ENCODE assay signal across 1 cellular context in genomic region chr1:158691907-158692306, GRCh38.
A peak's percentile ranks its signal among the peaks of the same experiment; 100 is the strongest.
TF ChIP-seq lines count a peak whose summit lies in the region.

No MANE protein-coding gene starts in this region.

TF ChIP-seq in K562, 482 proteins besides CTCF, POLR2A, EP300 and RAD21 (continued from another document and continues in another):
- TF ChIP-seq MEIS2 (IDR thresholded peaks at IDR 0.05; ENCODE audit: partially characterized antibody) (no peak), NBN (IDR thresholded peaks at IDR 0.05; ENCODE audit: low read depth) (no peak), PYGO2 (tag; IDR thresholded peaks at IDR 0.05) (no peak), GABPA (tag; conservative IDR thresholded peaks at IDR 0.05; ENCODE audit: low read depth) (no peak), SMARCC2 (IDR thresholded peaks at IDR 0.05; ENCODE audit: low read depth) (peak; percentile 42; the same call in 1 of the 2 replicates), XRCC5 (IDR thresholded peaks at IDR 0.05; ENCODE audit: low read depth, low read length) (no peak), KLF16 (IDR thresholded peaks at IDR 0.05) (peak; percentile 21; the same call in 1 of the 2 replicates), CAMTA2 (CRISPR knock-in tag; conservative IDR thresholded peaks at IDR 0.05) (no peak), MBD2 (IDR thresholded peaks at IDR 0.05; ENCODE audit: borderline replicate concordance, low read depth) (no peak), TCF7L2 (IDR thresholded peaks at IDR 0.05; ENCODE audit: low read depth, low read length) (no peak), TFAM (CRISPR knock-in tag; conservative IDR thresholded peaks at IDR 0.05) (no peak), ZNF431 (CRISPR knock-in tag; IDR thresholded peaks at IDR 0.05) (no peak), ZFP30 (CRISPR knock-in tag; IDR thresholded peaks at IDR 0.05; ENCODE audit: borderline replicate concordance) (no peak), PREB (CRISPR knock-in tag; IDR thresholded peaks at IDR 0.05) (no peak), XRCC3 (IDR thresholded peaks at IDR 0.05) (no peak), RUNX1 (IDR thresholded peaks at IDR 0.05; ENCODE audit: low read depth) (no peak), JUND (IDR thresholded peaks at IDR 0.05; ENCODE audit: borderline replicate concordance, low read depth, low read length) (0 out of 2 replicates have a peak, but pooled peaks have one; percentile 35), JUND (tag; IDR thresholded peaks at IDR 0.05; ENCODE audit: borderline replicate concordance, low read depth, low read length) (no peak), FOS (IDR thresholded peaks at IDR 0.05; ENCODE audit: extremely low read depth, insufficient read length) (no peak), BCL6 (CRISPR knock-in tag; IDR thresholded peaks at IDR 0.05) (no peak), SIRT6 (IDR thresholded peaks at IDR 0.05; ENCODE audit: low read depth, low read length) (no peak), SMARCB1 (IDR thresholded peaks at IDR 0.05; ENCODE audit: insufficient read length, low read depth) (peak; percentile 34), BRD4 (IDR thresholded peaks at IDR 0.05) (no peak), TGIF2 (CRISPR knock-in tag; IDR thresholded peaks at IDR 0.05) (no peak), DMBX1 (CRISPR knock-in tag; IDR thresholded peaks at IDR 0.05; ENCODE audit: borderline replicate concordance) (no peak), ZNF197 (CRISPR knock-in tag; IDR thresholded peaks at IDR 0.05; ENCODE audit: low read depth) (no peak), ZBTB5 (IDR thresholded peaks at IDR 0.05) (no peak), RHOXF2B (CRISPR knock-in tag; conservative IDR thresholded peaks at IDR 0.05) (no peak), SRSF9 (IDR thresholded peaks at IDR 0.05; ENCODE audit: borderline replicate concordance, low read depth, low read length) (no peak), POLR3A (IDR thresholded peaks at IDR 0.05; ENCODE audit: borderline replicate concordance, extremely low read depth, insufficient read depth, insufficient read length) (no peak), NCOR1 (IDR thresholded peaks at IDR 0.05) (peak; percentile 64), TCF3 (CRISPR knock-in tag; IDR thresholded peaks at IDR 0.05) (peak; percentile 73), NELFE (IDR thresholded peaks at IDR 0.05; ENCODE audit: insufficient read depth, insufficient read length) (no peak), ATF1 (CRISPR knock-in tag; IDR thresholded peaks at IDR 0.05) (no peak), ATF1 (tag; IDR thresholded peaks at IDR 0.05) (no peak), MECOM (CRISPR knock-in tag; IDR thresholded peaks at IDR 0.05) (no peak), ARID1B (IDR thresholded peaks at IDR 0.05) (peak; percentile 89), ESRRA (IDR thresholded peaks at IDR 0.05; ENCODE audit: borderline replicate concordance, low read depth) (no peak), SOX6 (IDR thresholded peaks at IDR 0.05) (no peak)
- TF ChIP-seq, protein P1, sequence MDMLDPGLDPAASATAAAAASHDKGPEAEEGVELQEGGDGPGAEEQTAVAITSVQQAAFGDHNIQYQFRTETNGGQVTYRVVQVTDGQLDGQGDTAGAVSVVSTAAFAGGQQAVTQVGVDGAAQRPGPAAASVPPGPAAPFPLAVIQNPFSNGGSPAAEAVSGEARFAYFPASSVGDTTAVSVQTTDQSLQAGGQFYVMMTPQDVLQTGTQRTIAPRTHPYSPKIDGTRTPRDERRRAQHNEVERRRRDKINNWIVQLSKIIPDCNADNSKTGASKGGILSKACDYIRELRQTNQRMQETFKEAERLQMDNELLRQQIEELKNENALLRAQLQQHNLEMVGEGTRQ (CRISPR knock-in tag; IDR thresholded peaks at IDR 0.05): no peak
- TF ChIP-seq, protein P2, sequence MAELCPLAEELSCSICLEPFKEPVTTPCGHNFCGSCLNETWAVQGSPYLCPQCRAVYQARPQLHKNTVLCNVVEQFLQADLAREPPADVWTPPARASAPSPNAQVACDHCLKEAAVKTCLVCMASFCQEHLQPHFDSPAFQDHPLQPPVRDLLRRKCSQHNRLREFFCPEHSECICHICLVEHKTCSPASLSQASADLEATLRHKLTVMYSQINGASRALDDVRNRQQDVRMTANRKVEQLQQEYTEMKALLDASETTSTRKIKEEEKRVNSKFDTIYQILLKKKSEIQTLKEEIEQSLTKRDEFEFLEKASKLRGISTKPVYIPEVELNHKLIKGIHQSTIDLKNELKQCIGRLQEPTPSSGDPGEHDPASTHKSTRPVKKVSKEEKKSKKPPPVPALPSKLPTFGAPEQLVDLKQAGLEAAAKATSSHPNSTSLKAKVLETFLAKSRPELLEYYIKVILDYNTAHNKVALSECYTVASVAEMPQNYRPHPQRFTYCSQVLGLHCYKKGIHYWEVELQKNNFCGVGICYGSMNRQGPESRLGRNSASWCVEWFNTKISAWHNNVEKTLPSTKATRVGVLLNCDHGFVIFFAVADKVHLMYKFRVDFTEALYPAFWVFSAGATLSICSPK (IDR thresholded peaks at IDR 0.05; ENCODE audit: borderline replicate concordance): no peak
- TF ChIP-seq, protein P3, sequence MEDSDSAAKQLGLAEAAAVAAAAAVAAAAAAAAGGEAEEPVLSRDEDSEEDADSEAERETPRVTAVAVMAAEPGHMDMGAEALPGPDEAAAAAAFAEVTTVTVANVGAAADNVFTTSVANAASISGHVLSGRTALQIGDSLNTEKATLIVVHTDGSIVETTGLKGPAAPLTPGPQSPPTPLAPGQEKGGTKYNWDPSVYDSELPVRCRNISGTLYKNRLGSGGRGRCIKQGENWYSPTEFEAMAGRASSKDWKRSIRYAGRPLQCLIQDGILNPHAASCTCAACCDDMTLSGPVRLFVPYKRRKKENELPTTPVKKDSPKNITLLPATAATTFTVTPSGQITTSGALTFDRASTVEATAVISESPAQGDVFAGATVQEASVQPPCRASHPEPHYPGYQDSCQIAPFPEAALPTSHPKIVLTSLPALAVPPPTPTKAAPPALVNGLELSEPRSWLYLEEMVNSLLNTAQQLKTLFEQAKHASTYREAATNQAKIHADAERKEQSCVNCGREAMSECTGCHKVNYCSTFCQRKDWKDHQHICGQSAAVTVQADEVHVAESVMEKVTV (CRISPR knock-in tag; IDR thresholded peaks at IDR 0.05): no peak
- TF ChIP-seq, protein P4, sequence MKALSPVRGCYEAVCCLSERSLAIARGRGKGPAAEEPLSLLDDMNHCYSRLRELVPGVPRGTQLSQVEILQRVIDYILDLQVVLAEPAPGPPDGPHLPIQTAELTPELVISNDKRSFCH (CRISPR knock-in tag; IDR thresholded peaks at IDR 0.05): no peak
- TF ChIP-seq, protein P4 (tag; IDR thresholded peaks at IDR 0.05): no peak
- TF ChIP-seq, protein P5, sequence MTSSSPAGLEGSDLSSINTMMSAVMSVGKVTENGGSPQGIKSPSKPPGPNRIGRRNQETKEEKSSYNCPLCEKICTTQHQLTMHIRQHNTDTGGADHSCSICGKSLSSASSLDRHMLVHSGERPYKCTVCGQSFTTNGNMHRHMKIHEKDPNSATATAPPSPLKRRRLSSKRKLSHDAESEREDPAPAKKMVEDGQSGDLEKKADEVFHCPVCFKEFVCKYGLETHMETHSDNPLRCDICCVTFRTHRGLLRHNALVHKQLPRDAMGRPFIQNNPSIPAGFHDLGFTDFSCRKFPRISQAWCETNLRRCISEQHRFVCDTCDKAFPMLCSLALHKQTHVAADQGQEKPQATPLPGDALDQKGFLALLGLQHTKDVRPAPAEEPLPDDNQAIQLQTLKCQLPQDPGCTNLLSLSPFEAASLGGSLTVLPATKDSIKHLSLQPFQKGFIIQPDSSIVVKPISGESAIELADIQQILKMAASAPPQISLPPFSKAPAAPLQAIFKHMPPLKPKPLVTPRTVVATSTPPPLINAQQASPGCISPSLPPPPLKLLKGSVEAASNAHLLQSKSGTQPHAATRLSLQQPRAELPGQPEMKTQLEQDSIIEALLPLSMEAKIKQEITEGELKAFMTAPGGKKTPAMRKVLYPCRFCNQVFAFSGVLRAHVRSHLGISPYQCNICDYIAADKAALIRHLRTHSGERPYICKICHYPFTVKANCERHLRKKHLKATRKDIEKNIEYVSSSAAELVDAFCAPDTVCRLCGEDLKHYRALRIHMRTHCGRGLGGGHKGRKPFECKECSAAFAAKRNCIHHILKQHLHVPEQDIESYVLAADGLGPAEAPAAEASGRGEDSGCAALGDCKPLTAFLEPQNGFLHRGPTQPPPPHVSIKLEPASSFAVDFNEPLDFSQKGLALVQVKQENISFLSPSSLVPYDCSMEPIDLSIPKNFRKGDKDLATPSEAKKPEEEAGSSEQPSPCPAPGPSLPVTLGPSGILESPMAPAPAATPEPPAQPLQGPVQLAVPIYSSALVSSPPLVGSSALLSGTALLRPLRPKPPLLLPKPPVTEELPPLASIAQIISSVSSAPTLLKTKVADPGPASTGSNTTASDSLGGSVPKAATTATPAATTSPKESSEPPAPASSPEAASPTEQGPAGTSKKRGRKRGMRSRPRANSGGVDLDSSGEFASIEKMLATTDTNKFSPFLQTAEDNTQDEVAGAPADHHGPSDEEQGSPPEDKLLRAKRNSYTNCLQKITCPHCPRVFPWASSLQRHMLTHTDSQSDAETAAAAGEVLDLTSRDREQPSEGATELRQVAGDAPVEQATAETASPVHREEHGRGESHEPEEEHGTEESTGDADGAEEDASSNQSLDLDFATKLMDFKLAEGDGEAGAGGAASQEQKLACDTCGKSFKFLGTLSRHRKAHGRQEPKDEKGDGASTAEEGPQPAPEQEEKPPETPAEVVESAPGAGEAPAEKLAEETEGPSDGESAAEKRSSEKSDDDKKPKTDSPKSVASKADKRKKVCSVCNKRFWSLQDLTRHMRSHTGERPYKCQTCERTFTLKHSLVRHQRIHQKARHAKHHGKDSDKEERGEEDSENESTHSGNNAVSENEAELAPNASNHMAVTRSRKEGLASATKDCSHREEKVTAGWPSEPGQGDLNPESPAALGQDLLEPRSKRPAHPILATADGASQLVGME (CRISPR knock-in tag; IDR thresholded peaks at IDR 0.05): no peak
- TF ChIP-seq, protein P6, sequence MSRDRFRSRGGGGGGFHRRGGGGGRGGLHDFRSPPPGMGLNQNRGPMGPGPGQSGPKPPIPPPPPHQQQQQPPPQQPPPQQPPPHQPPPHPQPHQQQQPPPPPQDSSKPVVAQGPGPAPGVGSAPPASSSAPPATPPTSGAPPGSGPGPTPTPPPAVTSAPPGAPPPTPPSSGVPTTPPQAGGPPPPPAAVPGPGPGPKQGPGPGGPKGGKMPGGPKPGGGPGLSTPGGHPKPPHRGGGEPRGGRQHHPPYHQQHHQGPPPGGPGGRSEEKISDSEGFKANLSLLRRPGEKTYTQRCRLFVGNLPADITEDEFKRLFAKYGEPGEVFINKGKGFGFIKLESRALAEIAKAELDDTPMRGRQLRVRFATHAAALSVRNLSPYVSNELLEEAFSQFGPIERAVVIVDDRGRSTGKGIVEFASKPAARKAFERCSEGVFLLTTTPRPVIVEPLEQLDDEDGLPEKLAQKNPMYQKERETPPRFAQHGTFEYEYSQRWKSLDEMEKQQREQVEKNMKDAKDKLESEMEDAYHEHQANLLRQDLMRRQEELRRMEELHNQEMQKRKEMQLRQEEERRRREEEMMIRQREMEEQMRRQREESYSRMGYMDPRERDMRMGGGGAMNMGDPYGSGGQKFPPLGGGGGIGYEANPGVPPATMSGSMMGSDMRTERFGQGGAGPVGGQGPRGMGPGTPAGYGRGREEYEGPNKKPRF (IDR thresholded peaks at IDR 0.05; ENCODE audit: low read depth, low read length): no peak
- TF ChIP-seq, protein P7, sequence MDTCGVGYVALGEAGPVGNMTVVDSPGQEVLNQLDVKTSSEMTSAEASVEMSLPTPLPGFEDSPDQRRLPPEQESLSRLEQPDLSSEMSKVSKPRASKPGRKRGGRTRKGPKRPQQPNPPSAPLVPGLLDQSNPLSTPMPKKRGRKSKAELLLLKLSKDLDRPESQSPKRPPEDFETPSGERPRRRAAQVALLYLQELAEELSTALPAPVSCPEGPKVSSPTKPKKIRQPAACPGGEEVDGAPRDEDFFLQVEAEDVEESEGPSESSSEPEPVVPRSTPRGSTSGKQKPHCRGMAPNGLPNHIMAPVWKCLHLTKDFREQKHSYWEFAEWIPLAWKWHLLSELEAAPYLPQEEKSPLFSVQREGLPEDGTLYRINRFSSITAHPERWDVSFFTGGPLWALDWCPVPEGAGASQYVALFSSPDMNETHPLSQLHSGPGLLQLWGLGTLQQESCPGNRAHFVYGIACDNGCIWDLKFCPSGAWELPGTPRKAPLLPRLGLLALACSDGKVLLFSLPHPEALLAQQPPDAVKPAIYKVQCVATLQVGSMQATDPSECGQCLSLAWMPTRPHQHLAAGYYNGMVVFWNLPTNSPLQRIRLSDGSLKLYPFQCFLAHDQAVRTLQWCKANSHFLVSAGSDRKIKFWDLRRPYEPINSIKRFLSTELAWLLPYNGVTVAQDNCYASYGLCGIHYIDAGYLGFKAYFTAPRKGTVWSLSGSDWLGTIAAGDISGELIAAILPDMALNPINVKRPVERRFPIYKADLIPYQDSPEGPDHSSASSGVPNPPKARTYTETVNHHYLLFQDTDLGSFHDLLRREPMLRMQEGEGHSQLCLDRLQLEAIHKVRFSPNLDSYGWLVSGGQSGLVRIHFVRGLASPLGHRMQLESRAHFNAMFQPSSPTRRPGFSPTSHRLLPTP (IDR thresholded peaks at IDR 0.05; ENCODE audit: borderline replicate concordance, extremely low read depth, insufficient read length): no peak
